In genomic region chr3:33918357-33918756, GRCh38 we compare ENCODE assay signal across 15 cellular contexts.
"Had no signal": no experiment of that assay in that cellular context is flagged by ENCODE, and none has a peak within 500 bp of the region (broad histone marks: within the 10 kb centered on the region; RNA-seq: fewer than 3 reads in every experiment).

No MANE protein-coding gene starts in this region.

- H3K9me3 ChIP-seq: left ventricle myocardium inferior, right atrium auricular region, tibial artery, vagina had no signal

- H3K27ac ChIP-seq: foreskin keratinocyte, left ventricle myocardium inferior, right atrium auricular region, tibial artery, vagina had no signal

- H3K4me2 ChIP-seq: smooth muscle cell had no signal

- H3K4me1 Mint-ChIP-seq: activated CD4-positive, alpha-beta T cell treated with anti-CD3 and anti-CD28 coated beads, Interleukin-2, amount 10 ng/mL, durations not matched to agents 7 days and 5 days; activated naive CD4-positive, alpha-beta T cell treated with anti-CD3 and anti-CD28 coated beads, Interleukin-2, amount 50 U/mL, for 24 hours had no signal

- H3K27ac Mint-ChIP-seq: activated CD4-positive, alpha-beta T cell treated with anti-CD3 and anti-CD28 coated beads, Interleukin-2, amount 10 ng/mL, durations not matched to agents 7 days and 5 days; activated naive CD4-positive, alpha-beta T cell treated with anti-CD3 and anti-CD28 coated beads, Interleukin-2, amount 50 U/mL, for 24 hours; stimulated activated effector memory CD8-positive, alpha-beta T cell treated with anti-CD3 and anti-CD28 coated beads, Interleukin-12 subunit alpha, Interleukin-12 subunit beta, amount 100 ng/mL, for 72 hours had no signal

- ATAC-seq: esophagus mucosa; foreskin keratinocyte; stimulated activated effector memory CD8-positive, alpha-beta T cell treated with anti-CD3 and anti-CD28 coated beads, Interleukin-12 subunit alpha, Interleukin-12 subunit beta, amount 100 ng/mL, for 72 hours had no signal

- DNase-seq: activated CD4-positive, alpha-beta T cell treated with anti-CD3 and anti-CD28 coated beads, Interleukin-2, amount 10 ng/mL, durations not matched to agents 7 days and 5 days; activated CD4-positive, CD25-positive, alpha-beta regulatory T cell; activated T-cell treated with anti-CD3 and anti-CD28 coated beads for 4 hours; amniotic stem cell; dorsolateral prefrontal cortex; foreskin keratinocyte; kidney; left ventricle myocardium inferior; tibial artery had no signal

- H3K9me3 Mint-ChIP-seq: activated CD4-positive, alpha-beta T cell treated with anti-CD3 and anti-CD28 coated beads, Interleukin-2, amount 10 ng/mL, durations not matched to agents 7 days and 5 days; activated naive CD4-positive, alpha-beta T cell treated with anti-CD3 and anti-CD28 coated beads, Interleukin-2, amount 50 U/mL, for 24 hours; stimulated activated effector memory CD8-positive, alpha-beta T cell treated with anti-CD3 and anti-CD28 coated beads, Interleukin-12 subunit alpha, Interleukin-12 subunit beta, amount 100 ng/mL, for 72 hours had no signal

- H3K36me3 Mint-ChIP-seq: activated naive CD4-positive, alpha-beta T cell treated with anti-CD3 and anti-CD28 coated beads, Interleukin-2, amount 50 U/mL, for 24 hours; stimulated activated effector memory CD8-positive, alpha-beta T cell treated with anti-CD3 and anti-CD28 coated beads, Interleukin-12 subunit alpha, Interleukin-12 subunit beta, amount 100 ng/mL, for 72 hours had no signal

- H3K36me3 ChIP-seq: left ventricle myocardium inferior, right atrium auricular region, tibial artery, vagina had no signal

- H3K4me3 Mint-ChIP-seq: activated CD4-positive, alpha-beta T cell treated with anti-CD3 and anti-CD28 coated beads, Interleukin-2, amount 10 ng/mL, durations not matched to agents 7 days and 5 days; activated naive CD4-positive, alpha-beta T cell treated with anti-CD3 and anti-CD28 coated beads, Interleukin-2, amount 50 U/mL, for 24 hours; stimulated activated effector memory CD8-positive, alpha-beta T cell treated with anti-CD3 and anti-CD28 coated beads, Interleukin-12 subunit alpha, Interleukin-12 subunit beta, amount 100 ng/mL, for 72 hours had no signal

- H3K4me1 ChIP-seq: foreskin keratinocyte, left ventricle myocardium inferior, right atrium auricular region, tibial artery, vagina had no signal

- H3K27me3 Mint-ChIP-seq: activated CD4-positive, alpha-beta T cell treated with anti-CD3 and anti-CD28 coated beads, Interleukin-2, amount 10 ng/mL, durations not matched to agents 7 days and 5 days had no signal

- H3K4me3 ChIP-seq: dorsolateral prefrontal cortex, left ventricle myocardium inferior, right atrium auricular region, smooth muscle cell, tibial artery, vagina had no signal

- H3K27me3 ChIP-seq: dorsolateral prefrontal cortex, right atrium auricular region, tibial artery, vagina had no signal
